11 cellular contexts compared by ENCODE assay signal in genomic region chr14:77565289-77566081, GRCh38. TPM values are rescaled to one million over a fixed set of nuclear protein-coding genes. Genes with fewer than 3 reads are reported as not detected.
DNase-seq lines count a peak whose midpoint lies in the region; FAIRE-seq and TF ChIP-seq lines count a peak whose summit lies in the region.
"Had no signal": no experiment of that assay in that cellular context is flagged by ENCODE, and none has a peak within 500 bp of the region (broad histone marks: within the 10 kb centered on the region; RNA-seq: fewer than 3 reads in every experiment).

No MANE protein-coding gene starts in this region.

- peaks cover 2% of the 10 kb centered on the region for H3K4me1 ChIP-seq in ovary (ENCODE audit: insufficient read depth)

- no peaks in the 10 kb centered on the region for H3K27me3 ChIP-seq in ovary

- intact Hi-C loops in ovary (cut with DNase I): no loop called here

- no peak overlapping the region for H3K4me3 ChIP-seq in choroid plexus epithelial cell (ENCODE audit: low read depth, low read length)
- H3K4me3 ChIP-seq in ovary: no peak overlapping the region

- TF ChIP-seq POLR2A in ovary (IDR thresholded peaks at IDR 0.05): no peak

- WGBS in ovary, 3 donors: 41 to 47% (median 41%) methylated on average over 9 of the region's 9 CpGs

- FAIRE-seq in GM18507 (lab: Jason Lieb, UNC): peak; percentile 79
- FAIRE-seq: colon had no signal

- TF ChIP-seq EP300 in ovary (IDR thresholded peaks at IDR 0.05): peak; percentile 23

- H3K36me3 ChIP-seq in ovary: no peaks in the 10 kb centered on the region

- TF ChIP-seq CTCF in choroid plexus epithelial cell (conservative IDR thresholded peaks at IDR 0.05; ENCODE audit: low read depth, low read length): no peak
- no peak for TF ChIP-seq CTCF in ovary (IDR thresholded peaks at IDR 0.05)

- no peak for DNase-seq in GM18507 (ENCODE audit: extremely low spot score, insufficient read length, low read depth)
- peak; percentile 49 to 98 for DNase-seq in NOMO-1 (lab: John Stamatoyannopoulos, UW; ENCODE audit: unreplicated experiment in 2 of 2)
- DNase-seq in choroid plexus epithelial cell (ENCODE audit: low read depth): peak; percentile 60
- DNase-seq in ovary: no peak
- DNase-seq in NCI-H446 treated with DMSO at 0.1 percent for 48 hours (lab: John Stamatoyannopoulos, UW): no peak
- no peak for DNase-seq in globus pallidus (ENCODE audit: low spot score)
- no peak for DNase-seq in H4 (ENCODE audit: low spot score)
- DNase-seq in C1 segment of cervical spinal cord (lab: John Stamatoyannopoulos, UW): no peak
- DNase-seq: activated CD4-positive, alpha-beta T cell treated with anti-CD3 and anti-CD28 coated beads for 1 hour; occipital lobe had no signal

- no peak overlapping the region for H3K27ac ChIP-seq in ovary

- H3K9me3 ChIP-seq in ovary: no peaks in the 10 kb centered on the region

RNA-seq across cellular contexts. Expression of gene SPTLC2, which starts 51.0 kb away (rescaled TPM):
- 10 to 100 TPM; 13.1 to 31.1 (median 22.2) TPM for total RNA-seq in ovary
- 10 to 100 TPM in 1 of 2 donors, 1 to 10 TPM in 1; 8.0 to 18.4 TPM for polyA plus RNA-seq in ovary
- 10.4 and 14.7 TPM in 2 replicates for total RNA-seq in H4 (2014; rRNA removed; shearing (Covaris generic))

Comparison
In these comparisons a context has a peak if more than half of its experiments do, and no peak if none do; other contexts are left out.
1. DNase-seq: peak in NOMO-1 (2 of 2) and choroid plexus epithelial cell (single experiment); none in GM18507 (single experiment), ovary (0 of 5), NCI-H446 treated with DMSO at 0.1 percent for 48 hours (single experiment), globus pallidus (single experiment), H4 (single experiment) and C1 segment of cervical spinal cord (0 of 14).